9 cellular contexts compared by ENCODE assay signal in genomic region chr4:184343400-184344177, GRCh38.
A peak's percentile ranks its signal among the peaks of the same experiment; 100 is the strongest.
DNase-seq lines count a peak whose midpoint lies in the region; ATAC-seq, FAIRE-seq and TF ChIP-seq lines count a peak whose summit lies in the region.
"Had no signal": no experiment of that assay in that cellular context is flagged by ENCODE, and none has a peak within 500 bp of the region (broad histone marks: within the 10 kb centered on the region; RNA-seq: fewer than 3 reads in every experiment).

No MANE protein-coding gene starts in this region.

- H3K36me3 Mint-ChIP-seq in activated naive CD4-positive, alpha-beta T cell treated with anti-CD3 and anti-CD28 coated beads, Interleukin-2, amount 50 U/mL, for 24 hours, result peaks cover under 1% of the 10 kb centered on the region
- H3K36me3 Mint-ChIP-seq in neural crest cell (ENCODE audit: low read depth), result no peaks in the 10 kb centered on the region

- H3K27ac Mint-ChIP-seq in activated naive CD4-positive, alpha-beta T cell treated with anti-CD3 and anti-CD28 coated beads, Interleukin-2, amount 50 U/mL, for 24 hours, result no peak overlapping the region
- H3K27ac Mint-ChIP-seq in neural crest cell (ENCODE audit: unreplicated experiment), result peak overlapping the region; percentile 91

- H3K9me3 ChIP-seq in KOPT-K1 (ENCODE audit: insufficient read depth, low read length, poor library complexity, severe bottlenecking), result no peaks in the 10 kb centered on the region

- CTCF ChIA-PET in RWPE1 (lab: Yijun Ruan, JAX), result interaction anchor here (1.1 kb wide), 1 partner anchor 33 kb away, joined by 5 read pairs; no protein-coding TSS in a partner anchor

- peak; percentile 53 for FAIRE-seq in D721Med (lab: Jason Lieb, UNC)
- FAIRE-seq: colon had no signal

- peak overlapping the region; percentile 21 for H3K27ac ChIP-seq in KOPT-K1 (ENCODE audit: low read depth, low read length, poor library complexity, severe bottlenecking)
- H3K27ac ChIP-seq in RWPE1, result peak overlapping the region; percentile 71

- H3K27me3 Mint-ChIP-seq in activated naive CD4-positive, alpha-beta T cell treated with anti-CD3 and anti-CD28 coated beads, Interleukin-2, amount 50 U/mL, for 24 hours, result peaks cover 2% of the 10 kb centered on the region
- no peaks in the 10 kb centered on the region for H3K27me3 Mint-ChIP-seq in neural crest cell (ENCODE audit: low read depth)

- POLR2A ChIA-PET in RWPE1 (lab: Yijun Ruan, JAX; ENCODE audit: low non-redundant PET), result no interaction called here

- TF ChIP-seq CTCF in D721Med (IDR thresholded peaks at IDR 0.05; ENCODE audit: insufficient read depth, missing control alignments) (no peak), RWPE1 (conservative IDR thresholded peaks at IDR 0.05; ENCODE audit: low read depth) (no peak), neural crest cell (conservative IDR thresholded peaks at IDR 0.05) (no peak)

- DNase-seq in D721Med (ENCODE audit: insufficient read length, low spot score), result peak; percentile 79
- DNase-seq in RWPE1 (ENCODE audit: low spot score), result peak; percentile 65
- DNase-seq in globus pallidus (ENCODE audit: low spot score), result peak; percentile 87
- DNase-seq in neural crest cell (ENCODE audit: low read depth, low spot score), result peak; percentile 54
- DNase-seq in ureter (ENCODE audit: low spot score), result peak; percentile 59

- H3K4me1 Mint-ChIP-seq in activated naive CD4-positive, alpha-beta T cell treated with anti-CD3 and anti-CD28 coated beads, Interleukin-2, amount 50 U/mL, for 24 hours, result peaks cover 21% of the 10 kb centered on the region
- peaks cover 46% of the 10 kb centered on the region for H3K4me1 Mint-ChIP-seq in neural crest cell

- ATAC-seq in GM21528 (IDR thresholded peaks at IDR 0.05; ENCODE audit: low FRiP score, unreplicated experiment), result peak; percentile 48

- no peaks in the 10 kb centered on the region for H3K36me3 ChIP-seq in KOPT-K1 (ENCODE audit: insufficient read depth, low read length)

- H3K9me3 Mint-ChIP-seq in activated naive CD4-positive, alpha-beta T cell treated with anti-CD3 and anti-CD28 coated beads, Interleukin-2, amount 50 U/mL, for 24 hours, result peaks cover 3% of the 10 kb centered on the region
- no peaks in the 10 kb centered on the region for H3K9me3 Mint-ChIP-seq in neural crest cell

- H3K4me3 Mint-ChIP-seq in activated naive CD4-positive, alpha-beta T cell treated with anti-CD3 and anti-CD28 coated beads, Interleukin-2, amount 50 U/mL, for 24 hours, result peak overlapping the region; percentile 80
- H3K4me3 Mint-ChIP-seq in neural crest cell, result peak overlapping the region; percentile 93

Comparison
In these comparisons a context has a peak if more than half of its experiments do, and no peak if none do; other contexts are left out.
1. Peak in every context shown above with its lines: DNase-seq, ATAC-seq and H3K27ac ChIP-seq.